19 cellular contexts compared by ENCODE assay signal in genomic region chr7:11753441-11753840, GRCh38.
"Had no signal": no experiment of that assay in that cellular context is flagged by ENCODE, and none has a peak within 500 bp of the region (broad histone marks: within the 10 kb centered on the region; RNA-seq: fewer than 3 reads in every experiment).

No MANE protein-coding gene starts in this region.

- H3K4me3 ChIP-seq: coronary artery, psoas muscle, right lobe of liver, suprapubic skin had no signal

- H3K9me3 ChIP-seq: psoas muscle, right lobe of liver, suprapubic skin had no signal

- ATAC-seq: activated T-helper 17 cell treated with anti-CD3 and anti-CD28 coated beads, Interleukin-2, amount 50 U/mL, for 72 hours; effector memory CD8-positive, alpha-beta T cell; naive thymus-derived CD4-positive, alpha-beta T cell; psoas muscle; right lobe of liver; stimulated activated naive CD8-positive, alpha-beta T cell treated with anti-CD3 and anti-CD28 coated beads, Interleukin-15, Interleukin-2, amounts not matched to agents 100 U/mL and 50 U/mL, for 24 hours had no signal

- H3K27ac Mint-ChIP-seq: activated naive CD4-positive, alpha-beta T cell treated with anti-CD3 and anti-CD28 coated beads for 36 hours; activated T-helper 17 cell treated with anti-CD3 and anti-CD28 coated beads, Interleukin-2, amount 50 U/mL, for 72 hours; effector memory CD8-positive, alpha-beta T cell; naive thymus-derived CD4-positive, alpha-beta T cell; T-helper 1 cell treated with Interleukin-12 subunit alpha and Interleukin-12 subunit beta and Interleukin-4 antibody, amounts not matched to agents 30 μg/mL and 1 μg/mL, for 36 hours had no signal

- H3K4me1 ChIP-seq: psoas muscle, right lobe of liver, suprapubic skin had no signal

- H3K27ac ChIP-seq: coronary artery, psoas muscle, right lobe of liver, suprapubic skin had no signal

- H3K9me3 Mint-ChIP-seq: activated naive CD4-positive, alpha-beta T cell treated with anti-CD3 and anti-CD28 coated beads for 36 hours; T-helper 1 cell treated with Interleukin-12 subunit alpha and Interleukin-12 subunit beta and Interleukin-4 antibody, amounts not matched to agents 30 μg/mL and 1 μg/mL, for 36 hours had no signal

- H3K27me3 ChIP-seq: right lobe of liver, suprapubic skin had no signal

- DNase-seq: activated CD4-positive, alpha-beta T cell treated with anti-CD3 and anti-CD28 coated beads, Interleukin-2, amount 50 U/mL, for 1 hour; activated CD4-positive, CD25-positive, alpha-beta regulatory T cell; activated naive CD4-positive, alpha-beta T cell treated with anti-CD3 and anti-CD28 coated beads for 36 hours; activated T-cell treated with anti-CD3 and anti-CD28 coated beads for 4 hours; caudate nucleus; effector memory CD8-positive, alpha-beta T cell; hippocampal formation; kidney glomerular epithelial cell; midbrain; naive thymus-derived CD4-positive, alpha-beta T cell; occipital lobe; psoas muscle; right lobe of liver; stimulated activated CD4-positive, alpha-beta T cell treated with anti-CD3 and anti-CD28 coated beads, Interleukin-12 subunit alpha, Interleukin-12 subunit beta, amount 100 ng/mL, for 4 hours; stimulated activated naive CD8-positive, alpha-beta T cell treated with anti-CD3 and anti-CD28 coated beads, Interleukin-15, Interleukin-2, amounts not matched to agents 100 U/mL and 50 U/mL, for 24 hours had no signal

- H3K36me3 Mint-ChIP-seq: naive thymus-derived CD4-positive, alpha-beta T cell had no signal

- H3K36me3 ChIP-seq: right lobe of liver, suprapubic skin had no signal
